10 cellular contexts compared by ENCODE assay signal in the genomic region with DNA sequence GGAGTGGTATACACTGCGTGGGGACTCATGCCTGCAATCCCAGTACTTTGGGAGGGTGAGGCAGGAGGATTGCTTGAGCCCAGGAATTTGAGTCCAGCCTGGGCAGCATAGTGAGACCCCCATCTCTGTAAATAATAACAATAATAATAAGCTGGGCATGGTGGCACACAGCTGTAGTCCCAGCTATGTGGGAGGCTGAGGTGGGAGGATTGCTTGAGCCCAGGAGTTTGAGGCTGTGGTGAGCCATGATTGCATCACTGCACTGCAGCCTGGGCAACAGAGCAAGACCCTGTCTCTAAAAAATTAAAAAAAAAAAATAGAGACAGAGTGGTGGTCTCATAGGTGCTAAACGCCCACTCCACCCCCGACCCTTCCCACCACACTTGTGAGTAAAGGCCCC. TPM values are rescaled to one million over a fixed set of nuclear protein-coding genes. Genes with fewer than 3 reads are reported as not detected.
A peak's percentile ranks its signal among the peaks of the same experiment; 100 is the strongest.
DNase-seq lines count a peak whose midpoint lies in the region; ATAC-seq, FAIRE-seq and TF ChIP-seq lines count a peak whose summit lies in the region.
"Not testable (repeated sequence)": the region's sequence is repeated elsewhere in the genome, so short reads cannot be mapped to it uniquely, and the experiment has no call there.
"Had no signal": no experiment of that assay in that cellular context is flagged by ENCODE, and none has a peak within 500 bp of the region (broad histone marks: within the 10 kb centered on the region; RNA-seq: fewer than 3 reads in every experiment).

No MANE protein-coding gene starts in this region.

- not testable (repeated sequence) for H4K20me1 ChIP-seq in K562 (replicated peaks; ENCODE audit: control insufficient read depth, insufficient read depth, low read length); HepG2 (ENCODE audit: insufficient read depth, low read length)

- peak overlapping the region; percentile 3 for H3K4me3 Mint-ChIP-seq in Calu3 (ENCODE audit: low read depth, unreplicated experiment)

- H3K36me3 ChIP-seq in K562 (ENCODE audit: control insufficient read depth, insufficient read depth, low read length); HepG2 (replicated peaks in 1 of 2; ENCODE audit: control insufficient read depth in 1 of 2, insufficient read depth in 2 of 2, low read length in 2 of 2); neuronal stem cell (replicated peaks in 1 of 2; ENCODE audit: control insufficient read depth in 2 of 2, insufficient read depth in 2 of 2, low read length in 2 of 2); gastrocnemius medialis: not testable (repeated sequence)

- not testable (repeated sequence) for H3K79me1 ChIP-seq in neuronal stem cell (ENCODE audit: low read depth, low read length)

- not testable (repeated sequence) for H2BK120ac ChIP-seq in neuronal stem cell (ENCODE audit: low read depth, low read length)

- H3K9me3 Mint-ChIP-seq in Calu3 (ENCODE audit: low read depth, unreplicated experiment) = not testable (repeated sequence)

- peak overlapping the region; percentile 39 for H2BK5ac ChIP-seq in neuronal stem cell (ENCODE audit: low read length)

- not testable (repeated sequence) for H3K27ac Mint-ChIP-seq in Calu3 (ENCODE audit: unreplicated experiment)

- not testable (repeated sequence) for H4K91ac ChIP-seq in neuronal stem cell (ENCODE audit: low read depth, low read length, poor library complexity)

- intact Hi-C loops in Calu3 (cut with micrococcal nuclease; ENCODE audit: unreplicated experiment); K562 (cut with micrococcal nuclease); HepG2 (cut with micrococcal nuclease; ENCODE audit: unreplicated experiment); gastrocnemius medialis (cut with DNase I; ENCODE audit: low total_unique reads): not testable (repeated sequence)

- H3K4me2 ChIP-seq in K562 (ENCODE audit: insufficient read depth, low read length); HepG2 (ENCODE audit: low read depth, low read length); neuronal stem cell (ENCODE audit: insufficient read depth, low read length, poor library complexity, severe bottlenecking): not testable (repeated sequence)

- not testable (repeated sequence) for H3K18ac ChIP-seq in neuronal stem cell (ENCODE audit: low read length)

- peak overlapping the region; percentile 81 for H2BK15ac ChIP-seq in neuronal stem cell (ENCODE audit: low read length)

- in situ Hi-C loops in K562 (cut with MboI); HepG2 (cut with HindIII; ENCODE audit: extremely low pct_ligation_motif_present, low pct_unique_long_range_greater_than_20kb); gastrocnemius medialis (cut with MboI; ENCODE audit: low sequenced_read_pairs in 4 of 4): not testable (repeated sequence)

- peak overlapping the region; percentile 97 for H2BK12ac ChIP-seq in neuronal stem cell (ENCODE audit: low read length)

- H3K9ac ChIP-seq in K562 (ENCODE audit: insufficient read depth in 1 of 2, low read depth in 2 of 2, low read length in 2 of 2); HepG2 (ENCODE audit: insufficient read depth, low read depth, low read length); neuronal stem cell (ENCODE audit: low read depth, low read length, poor library complexity): not testable (repeated sequence)

- POLR2A ChIA-PET in K562 (lab: Yijun Ruan, JAX); HepG2 (lab: Yijun Ruan, JAX): not testable (repeated sequence)

- not testable (repeated sequence) for H3K23ac ChIP-seq in neuronal stem cell (ENCODE audit: low read depth, low read length, poor library complexity)

- not testable (repeated sequence) for FAIRE-seq in K562 (lab: Jason Lieb, UNC); HepG2 (lab: Jason Lieb, UNC)

- CTCF ChIA-PET in Calu3 (lab: Charles Lee); K562 (lab: Yijun Ruan, JAX; ENCODE audit: low intra/inter-chr PET ratio); HepG2 (lab: Yijun Ruan, JAX; ENCODE audit: low intra/inter-chr PET ratio, low total read pairs): not testable (repeated sequence)

- H2AK5ac ChIP-seq in neuronal stem cell (ENCODE audit: low read depth, low read length) = peak overlapping the region; percentile 95

- not testable (repeated sequence) for TF ChIP-seq CTCF in Calu3 (IDR thresholded peaks at IDR 0.05; ENCODE audit: unreplicated experiment); K562 (IDR thresholded peaks at IDR 0.05 in 2 of 3, conservative IDR thresholded peaks at IDR 0.05 in 1 of 3; ENCODE audit: insufficient read depth in 2 of 3, low read depth in 1 of 3, low read length in 3 of 3); HepG2 (CRISPR knock-in tag; IDR thresholded peaks at IDR 0.05); gastrocnemius medialis (IDR thresholded peaks at IDR 0.05 in 4 of 5, conservative IDR thresholded peaks at IDR 0.05 in 1 of 5)

- WGBS in K562 (ENCODE audit: insufficient coverage, low coverage, missing lambda C conversion rate) = 3% methylated on average over 3 of the region's 3 CpGs
- 79% methylated on average over 2 of the region's 3 CpGs for WGBS in HepG2 (ENCODE audit: low lambda C conversion rate)
- no CpG with 5 or more reads among the region's 3 CpGs for WGBS in neuronal stem cell (ENCODE audit: extremely low coverage in 2 of 2, insufficient read length in 2 of 2, insufficient replicate concordance in 1 of 2), 2 donors

- not testable (repeated sequence) for H3K4ac ChIP-seq in neuronal stem cell (ENCODE audit: low read length)

- not testable (repeated sequence) for DNase-seq in Calu3; K562 (ENCODE audit: extremely low read depth in 1 of 4, low spot score in 3 of 4); HepG2 (ENCODE audit: low spot score); neuronal stem cell (ENCODE audit: low spot score); gastrocnemius medialis

- ATAC-seq in K562, HepG2, gastrocnemius medialis: not testable (repeated sequence)

- peaks cover 66% of the 10 kb centered on the region for H3K36me3 Mint-ChIP-seq in Calu3 (ENCODE audit: insufficient read depth, unreplicated experiment)

- not testable (repeated sequence) for H3K9me3 ChIP-seq in K562 (replicated peaks; ENCODE audit: control insufficient read depth, insufficient read depth, low read depth, low read length); HepG2 (ENCODE audit: low read length); neuronal stem cell (replicated peaks in 1 of 2; ENCODE audit: control insufficient read depth in 2 of 2, insufficient read depth in 1 of 2, low read depth in 1 of 2, low read length in 2 of 2); gastrocnemius medialis

- H3K9me1 ChIP-seq in K562 (ENCODE audit: control insufficient read depth, insufficient read depth, low read length) = not testable (repeated sequence)

- not testable (repeated sequence) for H3K4me3 ChIP-seq in K562; HepG2 (replicated peaks in 1 of 3; ENCODE audit: insufficient read depth in 1 of 3, low read depth in 2 of 3, low read length in 3 of 3); neuronal stem cell (ENCODE audit: low read length in 2 of 2); gastrocnemius medialis

- H2AFZ ChIP-seq in K562 (ENCODE audit: low read depth, low read length); HepG2 (ENCODE audit: low read length); neuronal stem cell (ENCODE audit: low read length): not testable (repeated sequence)

- H3K4me1 ChIP-seq in K562 (replicated peaks in 1 of 2; ENCODE audit: control insufficient read depth in 2 of 2, insufficient read depth in 2 of 2, low read length in 2 of 2) = peaks cover 0 to 11% of the 10 kb centered on the region in 2 experiments; a peak in 2 of 5 replicates
- H3K4me1 ChIP-seq in HepG2 (ENCODE audit: insufficient read depth, low read length) = peaks cover 41% of the 10 kb centered on the region
- peaks cover 7 to 13% of the 10 kb centered on the region in 2 donors for H3K4me1 ChIP-seq in neuronal stem cell (ENCODE audit: control insufficient read depth in 2 of 2, insufficient read depth in 1 of 2, low read depth in 1 of 2, low read length in 2 of 2)
- H3K4me1 ChIP-seq in gastrocnemius medialis = peaks cover 14 to 21% of the 10 kb centered on the region in 2 donors

- not testable (repeated sequence) for TF ChIP-seq RAD21 in K562 (CRISPR knock-in tag; conservative IDR thresholded peaks at IDR 0.05 in 1 of 2, IDR thresholded peaks at IDR 0.05 in 1 of 2); HepG2 (CRISPR knock-in tag; IDR thresholded peaks at IDR 0.05)

- not testable (repeated sequence) for TF ChIP-seq POLR2A in K562 (conservative IDR thresholded peaks at IDR 0.05); HepG2 (IDR thresholded peaks at IDR 0.05; ENCODE audit: insufficient read depth in 1 of 2, low read depth in 2 of 2, low read length in 2 of 2); gastrocnemius medialis (IDR thresholded peaks at IDR 0.05)

- H3K27me3 Mint-ChIP-seq in Calu3 (ENCODE audit: unreplicated experiment) = not testable (repeated sequence)

- not testable (repeated sequence) for H3K27ac ChIP-seq in K562 (ENCODE audit: extremely low read depth, low read depth, low read length); HepG2 (ENCODE audit: extremely low read length, insufficient read depth, low read length); neuronal stem cell (replicated peaks; ENCODE audit: low read length)
- H3K27ac ChIP-seq in gastrocnemius medialis = peak overlapping the region; percentile 17 to 92 (median 78)

- not testable (repeated sequence) for H3K4me1 Mint-ChIP-seq in Calu3 (ENCODE audit: low read depth, unreplicated experiment)

- peaks cover 14 to 58% of the 10 kb centered on the region in 2 experiments; a peak in 4 of 5 replicates for H3K27me3 ChIP-seq in K562 (ENCODE audit: control insufficient read depth in 2 of 2, insufficient read depth in 2 of 2, low read length in 2 of 2)
- not testable (repeated sequence) for H3K27me3 ChIP-seq in HepG2 (ENCODE audit: control insufficient read depth in 1 of 2, insufficient read depth in 2 of 2, low read length in 2 of 2); neuronal stem cell (ENCODE audit: control insufficient read depth in 3 of 3, insufficient read depth in 3 of 3, low read depth in 1 of 3, low read length in 3 of 3); gastrocnemius medialis

- not testable (repeated sequence) for H4K8ac ChIP-seq in neuronal stem cell (ENCODE audit: low read depth, low read length)

- BruUV-seq in Calu3 (replicated peaks; lab: Mats Ljungman, UMichigan); K562 (replicated peaks; lab: Mats Ljungman, UMichigan); HepG2 (replicated peaks; lab: Mats Ljungman, UMichigan): not testable (repeated sequence)

- not testable (repeated sequence) for TF ChIP-seq EP300 in K562 (IDR thresholded peaks at IDR 0.05; ENCODE audit: low read length); HepG2 (IDR thresholded peaks at IDR 0.05; ENCODE audit: low read depth in 2 of 2, low read length in 2 of 2); HepG2 (CRISPR knock-in tag; IDR thresholded peaks at IDR 0.05; ENCODE audit: borderline replicate concordance)

- peak overlapping the region; percentile 47 for H3K14ac ChIP-seq in neuronal stem cell (ENCODE audit: low read length)

- not testable (repeated sequence) for H3K79me2 ChIP-seq in K562 (ENCODE audit: control insufficient read depth, insufficient read depth, low read length); HepG2 (ENCODE audit: insufficient read depth, low read length)

RNA-seq across cellular contexts. Expression of gene MYH14, which starts 28.0 kb away (rescaled TPM):
- total RNA-seq in Calu3 (2022) (255 and 312 TPM in 2 replicates), K562 (2014; rRNA removed) (0.32 and 0.41 TPM in 2 replicates), K562 (2014; rRNA removed; fragmentation: Illumina TruSeq; extraction: Trizol) (0.04 and 0.06 TPM in 2 replicates), K562 (2015; rRNA removed; fragmentation: Illumina TruSeq; extraction: Trizol) (0.07 and 0.19 TPM in 2 replicates), K562 (2021) (0.74 and 0.86 TPM in 2 replicates), HepG2 (2016; rRNA removed; fragmentation: Illumina TruSeq; extraction: Trizol) (5.5 and 6.4 TPM in 2 replicates), gastrocnemius medialis (100 to 1,000 TPM; 103 to 174 (median 141) TPM)
- 0.69 and 0.90 TPM in 2 replicates for total RNA-seq in K562 (2011; cell fraction: chromatin; rRNA removed; ENCODE audit: low replicate concordance)
- total RNA-seq in K562 (2011; cell fraction: nucleolus; rRNA removed) = 0.50 and 1.1 TPM in 2 replicates
- 0.95 and 1.1 TPM in 2 replicates for total RNA-seq in K562 (2011; cell fraction: nucleoplasm; rRNA removed)
- polyA plus RNA-seq in K562 (2011; rRNA removed) (0.14 and 0.15 TPM in 2 replicates), K562 (2014; fragmentation: Illumina TruSeq; extraction: Trizol) (0.19 and 0.53 TPM in 2 replicates), K562 (2014; fragmentation: Nextera tagmentation; extraction: Ambion mirVana) (not detected), K562 (2014; rRNA removed) (0.23 and 0.40 TPM in 2 replicates), HepG2 (2011; rRNA removed) (5.8 and 8.0 TPM in 2 replicates)
- 0.24 TPM in 2 replicates for polyA plus RNA-seq in K562 (2011; cell fraction: cytosol; rRNA removed)
- 0.14 and 0.43 TPM in 2 replicates for polyA plus RNA-seq in K562 (2011; cell fraction: nucleus; rRNA removed)
- polyA plus RNA-seq in K562 (2012) = 0.31 and 0.78 TPM in 2 replicates
- 0.03 and 0.35 TPM in 2 replicates for polyA minus RNA-seq in K562 (2011; rRNA and poly(A)+ RNA removed)
- polyA minus RNA-seq in K562 (2011; cell fraction: cytosol; rRNA and poly(A)+ RNA removed) = not detected in 2 replicates
- 0.13 and 0.44 TPM in 2 replicates for polyA minus RNA-seq in K562 (2011; cell fraction: nucleus; rRNA and poly(A)+ RNA removed)
- total RNA-seq in HepG2 (2016; cell fraction: cytosol; rRNA removed; fragmentation: Illumina TruSeq; extraction: Trizol; ENCODE audit: low read depth) = 0.53 and 0.61 TPM in 2 replicates
- 4.9 and 6.5 TPM in 2 replicates for total RNA-seq in HepG2 (2016; cell fraction: insoluble cytoplasmic fraction; rRNA removed; fragmentation: Illumina TruSeq; extraction: Trizol)
- 2.1 and 2.4 TPM in 2 replicates for total RNA-seq in HepG2 (2016; cell fraction: membrane; rRNA removed; fragmentation: Illumina TruSeq; extraction: Trizol)
- total RNA-seq in HepG2 (2016; cell fraction: nucleus; rRNA removed; fragmentation: Illumina TruSeq; extraction: Trizol) = 4.0 and 5.6 TPM in 2 replicates
- 5.0 and 5.4 TPM in 2 replicates for polyA plus RNA-seq in HepG2 (2011; cell fraction: cytosol; rRNA removed)
- polyA plus RNA-seq in HepG2 (2011; cell fraction: nucleus; rRNA removed) = 15.1 and 15.8 TPM in 2 replicates
- polyA plus RNA-seq in HepG2 (2012) = 5.1 and 8.9 TPM in 2 replicates
- polyA plus RNA-seq in HepG2 (2016; cell fraction: cytosol; fragmentation: Illumina TruSeq; extraction: Trizol; ENCODE audit: low read depth) = 0.88 and 1.1 TPM in 2 replicates
- 6.6 and 11.4 TPM in 2 replicates for polyA plus RNA-seq in HepG2 (2016; cell fraction: insoluble cytoplasmic fraction; fragmentation: Illumina TruSeq; extraction: Trizol; ENCODE audit: low read depth)
- polyA plus RNA-seq in HepG2 (2016; cell fraction: membrane; fragmentation: Illumina TruSeq; extraction: Trizol; ENCODE audit: low read depth) = 1.4 and 1.7 TPM in 2 replicates
- 14.3 and 14.6 TPM in 2 replicates for polyA plus RNA-seq in HepG2 (2016; cell fraction: nucleus; fragmentation: Illumina TruSeq; extraction: Trizol; ENCODE audit: insufficient read depth, low read depth)
- polyA minus RNA-seq in HepG2 (2011; rRNA and poly(A)+ RNA removed; ENCODE audit: low replicate concordance) = 22.4 TPM in 1 of 2 replicates, not detected in the other
- 11.9 and 12.9 TPM in 2 replicates for polyA minus RNA-seq in HepG2 (2011; cell fraction: cytosol; rRNA and poly(A)+ RNA removed)
- polyA minus RNA-seq in HepG2 (2011; cell fraction: nucleus; rRNA and poly(A)+ RNA removed) = 9.0 TPM in 2 replicates
- polyA plus RNA-seq in neuronal stem cell (2013, experiment 1 of 2) = 4.1 TPM
- 4.0 TPM for polyA plus RNA-seq in neuronal stem cell (2013, experiment 2 of 2)
- total RNA-seq: CD4-positive, alpha-beta memory T cell; CD4-positive, CD25-positive, alpha-beta regulatory T cell; CD8-positive, alpha-beta memory T cell had no signal
- polyA plus RNA-seq: AG04450; CD14-positive monocyte; CD4-positive, alpha-beta memory T cell; CD4-positive, CD25-positive, alpha-beta regulatory T cell; CD8-positive, alpha-beta memory T cell had no signal

Comparison
In these comparisons a context has a peak if more than half of its experiments do, and no peak if none do; other contexts are left out.
1. RNA of gene MYH14, which starts 28.0 kb away (total RNA-seq): 255 to 312 TPM in Calu3 and 103 to 174 TPM in gastrocnemius medialis; 0.53 to 6.5 TPM in HepG2 and 0.04 to 1.1 TPM in K562; every median in the first group is over 10 times any median in the second.